22 cellular contexts compared by ENCODE assay signal in genomic region chr1:48560577-48560976, GRCh38.
"Had no signal": no experiment of that assay in that cellular context is flagged by ENCODE, and none has a peak within 500 bp of the region (broad histone marks: within the 10 kb centered on the region; RNA-seq: fewer than 3 reads in every experiment).

No MANE protein-coding gene starts in this region.

- H3K9me3 Mint-ChIP-seq: activated naive CD4-positive, alpha-beta T cell treated with anti-CD3 and anti-CD28 coated beads, Interleukin-2, amount 50 U/mL, for 24 hours; T-helper 1 cell treated with Interleukin-12 subunit alpha and Interleukin-12 subunit beta and Interleukin-4 antibody, amounts not matched to agents 30 μg/mL and 1 μg/mL, for 36 hours; WTC11 had no signal

- H3K4me1 Mint-ChIP-seq: activated naive CD4-positive, alpha-beta T cell treated with anti-CD3 and anti-CD28 coated beads, Interleukin-2, amount 50 U/mL, for 24 hours had no signal

- H3K27ac Mint-ChIP-seq: activated CD8-positive, alpha-beta T cell treated with anti-CD3 and anti-CD28 coated beads, Interleukin-2, amount 10 ng/mL, durations not matched to agents 7 days and 5 days; activated naive CD4-positive, alpha-beta T cell treated with anti-CD3 and anti-CD28 coated beads, Interleukin-2, amount 50 U/mL, for 24 hours; T-helper 1 cell treated with Interleukin-12 subunit alpha and Interleukin-12 subunit beta and Interleukin-4 antibody, amounts not matched to agents 30 μg/mL and 1 μg/mL, for 36 hours; WTC11 had no signal

- H3K36me3 Mint-ChIP-seq: activated naive CD4-positive, alpha-beta T cell treated with anti-CD3 and anti-CD28 coated beads, Interleukin-2, amount 50 U/mL, for 24 hours; WTC11 had no signal

- FAIRE-seq: K562, RCC 7860 had no signal

- DNase-seq: activated CD4-positive, alpha-beta T cell treated with anti-CD3 and anti-CD28 coated beads for 48 hours; activated CD4-positive, alpha-beta T cell treated with anti-CD3 and anti-CD28 coated beads, Interleukin-2, amount 50 U/mL, for 4 hours; activated CD4-positive, CD25-positive, alpha-beta regulatory T cell treated with anti-CD3 and anti-CD28 coated beads, Interleukin-2, amount 50 U/mL, for 72 hours; activated CD8-positive, alpha-beta memory T cell treated with anti-CD3 and anti-CD28 coated beads, Interleukin-2, amount 50 U/mL, for 48 hours; activated CD8-positive, alpha-beta T cell treated with anti-CD3 and anti-CD28 coated beads, Interleukin-2, amount 10 ng/mL, durations not matched to agents 7 days and 5 days; activated T-cell treated with anti-CD3 and anti-CD28 coated beads, Interleukin-2, amount 50 U/mL, for 1 hour; aorta; caudate nucleus; Karpas-422; MM.1S; NCI-H187; NCI-H446; NCI-H524; NCI-H82; PC-3; SHP77; SW 1271 had no signal

- H3K4me3 Mint-ChIP-seq: activated CD8-positive, alpha-beta T cell treated with anti-CD3 and anti-CD28 coated beads, Interleukin-2, amount 10 ng/mL, durations not matched to agents 7 days and 5 days; activated naive CD4-positive, alpha-beta T cell treated with anti-CD3 and anti-CD28 coated beads, Interleukin-2, amount 50 U/mL, for 24 hours; T-helper 1 cell treated with Interleukin-12 subunit alpha and Interleukin-12 subunit beta and Interleukin-4 antibody, amounts not matched to agents 30 μg/mL and 1 μg/mL, for 36 hours; WTC11 had no signal
